17 cellular contexts compared by ENCODE assay signal in genomic region chr1:55041613-55042012, GRCh38. TPM values are rescaled to one million over a fixed set of nuclear protein-coding genes. Genes with fewer than 3 reads are reported as not detected.
DNase-seq lines count a peak whose midpoint lies in the region; ATAC-seq and TF ChIP-seq lines count a peak whose summit lies in the region.
"Had no signal": no experiment of that assay in that cellular context is flagged by ENCODE, and none has a peak within 500 bp of the region (broad histone marks: within the 10 kb centered on the region; RNA-seq: fewer than 3 reads in every experiment).

No MANE protein-coding gene starts in this region.

- H3K4me2 ChIP-seq in neural progenitor cell = peak overlapping the region; percentile 98
- no peak overlapping the region for H3K4me2 ChIP-seq in Karpas-422 (ENCODE audit: low read depth, low read length, poor library complexity, severe bottlenecking)
- H3K4me2 ChIP-seq: BLaER1 had no signal

- TF ChIP-seq CTCF in Caco-2 (IDR thresholded peaks at IDR 0.05; ENCODE audit: insufficient read depth in 1 of 2, low read depth in 1 of 2, low read length in 1 of 2, severe bottlenecking in 1 of 2, unreplicated experiment in 1 of 2) = no peak
- TF ChIP-seq CTCF in endodermal cell (conservative IDR thresholded peaks at IDR 0.05) = no peak
- no peak for TF ChIP-seq CTCF in neural progenitor cell (IDR thresholded peaks at IDR 0.05)

- 64 to 94% methylated on average over 2 to 3 of the region's 3 CpGs for WGBS in endodermal cell (ENCODE audit: insufficient coverage in 1 of 2, insufficient read length in 1 of 2), 2 experiments

- CTCF ChIA-PET in Caco-2 (lab: Charles Lee) = interaction anchor here (0.7 kb wide), 1 partner anchor 97 kb away, joined by 3 read pairs; no protein-coding TSS in a partner anchor

- peaks cover 13% of the 10 kb centered on the region for H3K4me1 Mint-ChIP-seq in Caco-2 (ENCODE audit: low read depth, unreplicated experiment)
- H3K4me1 Mint-ChIP-seq in endodermal cell = peaks cover 43% of the 10 kb centered on the region
- peaks cover 32% of the 10 kb centered on the region for H3K4me1 Mint-ChIP-seq in neural progenitor cell

- H3K27me3 ChIP-seq in Caco-2 (replicated peaks; ENCODE audit: control insufficient read depth, insufficient read depth, low read length) = no peaks in the 10 kb centered on the region
- H3K27me3 ChIP-seq in HUES48 (ENCODE audit: control insufficient read depth, insufficient read depth, low read length) = peaks cover 47% of the 10 kb centered on the region
- peaks cover 40% of the 10 kb centered on the region for H3K27me3 ChIP-seq in endodermal cell (ENCODE audit: control insufficient read depth, insufficient read depth, low read length, poor library complexity, severe bottlenecking)
- peaks cover 52% of the 10 kb centered on the region for H3K27me3 ChIP-seq in neural progenitor cell
- no peaks in the 10 kb centered on the region for H3K27me3 ChIP-seq in Karpas-422 (ENCODE audit: low read length)
- H3K27me3 ChIP-seq: BLaER1 had no signal

- H3K9ac ChIP-seq in HUES48 (ENCODE audit: low read depth, low read length) (no peak overlapping the region), endodermal cell (ENCODE audit: extremely low read depth, low read length, poor library complexity, severe bottlenecking) (no peak overlapping the region), neural progenitor cell (no peak overlapping the region), Karpas-422 (ENCODE audit: low read length) (no peak overlapping the region)
- H3K9ac ChIP-seq: BLaER1 had no signal

- H3K27me3 Mint-ChIP-seq in Caco-2 (ENCODE audit: insufficient read depth, unreplicated experiment) = no peaks in the 10 kb centered on the region
- H3K27me3 Mint-ChIP-seq in endodermal cell (ENCODE audit: insufficient read depth) = peaks cover 49% of the 10 kb centered on the region
- H3K27me3 Mint-ChIP-seq in neural progenitor cell (ENCODE audit: insufficient read depth, low read depth) = peaks cover 54% of the 10 kb centered on the region

- ATAC-seq in HG03565 (IDR thresholded peaks at IDR 0.05; ENCODE audit: unreplicated experiment) = no peak
- ATAC-seq: CD8-positive, alpha-beta T cell had no signal

- no peaks in the 10 kb centered on the region for H3F3A ChIP-seq in neural progenitor cell (ENCODE audit: low read depth)

- H3K4me1 ChIP-seq in Caco-2 (peaks cover 9% of the 10 kb centered on the region), HUES48 (ENCODE audit: control insufficient read depth, insufficient read depth, low read length) (peaks cover 23% of the 10 kb centered on the region), endodermal cell (ENCODE audit: control insufficient read depth, insufficient read depth, low read length) (peaks cover 12% of the 10 kb centered on the region), neural progenitor cell (peaks cover 8% of the 10 kb centered on the region), Karpas-422 (ENCODE audit: low read length) (no peaks in the 10 kb centered on the region)
- H3K4me1 ChIP-seq: BLaER1 had no signal

- H3K4me3 ChIP-seq in Caco-2 (ENCODE audit: low read depth, low read length) (no peak overlapping the region; the same call in 1 of the 2 replicates), HUES48 (ENCODE audit: low read depth, low read length) (peak overlapping the region; percentile 73; the same call in 1 of the 2 replicates), endodermal cell (ENCODE audit: low read length) (peak overlapping the region; percentile 72), neural progenitor cell (no peak overlapping the region), Karpas-422 (ENCODE audit: low read length) (no peak overlapping the region)
- H3K4me3 ChIP-seq: BLaER1 had no signal

- H3K79me2 ChIP-seq in neural progenitor cell (ENCODE audit: low read depth) (peaks cover 14% of the 10 kb centered on the region), Karpas-422 (ENCODE audit: low read length) (no peaks in the 10 kb centered on the region)

- H3K27ac Mint-ChIP-seq in Caco-2 (ENCODE audit: unreplicated experiment) (no peak overlapping the region), endodermal cell (no peak overlapping the region), neural progenitor cell (no peak overlapping the region)
- H3K27ac Mint-ChIP-seq: CD8-positive, alpha-beta T cell had no signal

- H3K27ac ChIP-seq in HUES48 (ENCODE audit: low read depth, low read length) = no peak overlapping the region
- H3K27ac ChIP-seq in endodermal cell (ENCODE audit: low read depth, low read length) = no peak overlapping the region
- no peak overlapping the region for H3K27ac ChIP-seq in neural progenitor cell
- H3K27ac ChIP-seq in Karpas-422 (ENCODE audit: low read length) = no peak overlapping the region
- H3K27ac ChIP-seq: BLaER1 had no signal

- intact Hi-C loops in Caco-2 (cut with micrococcal nuclease; ENCODE audit: unreplicated experiment) = no loop called here

- POLR2A ChIA-PET in Caco-2 (lab: Charles Lee) = no interaction called here

- BruUV-seq in Caco-2 (replicated peaks; lab: Mats Ljungman, UMichigan) = no TSS peak

- H2AFZ ChIP-seq in neural progenitor cell (replicated peaks) (no peak overlapping the region), Karpas-422 (ENCODE audit: low read length) (no peak overlapping the region)

- H3K36me3 ChIP-seq in Caco-2 (ENCODE audit: control insufficient read depth, insufficient read depth, low read length) (peaks cover 4% of the 10 kb centered on the region), HUES48 (ENCODE audit: control insufficient read depth, insufficient read depth, low read length) (peaks cover 25% of the 10 kb centered on the region), endodermal cell (ENCODE audit: control insufficient read depth, insufficient read depth, low read length) (no peaks in the 10 kb centered on the region), neural progenitor cell (no peaks in the 10 kb centered on the region), Karpas-422 (ENCODE audit: insufficient read depth, low read length) (no peaks in the 10 kb centered on the region)
- H3K36me3 ChIP-seq: BLaER1 had no signal

- peaks cover 14% of the 10 kb centered on the region for H4K20me1 ChIP-seq in neural progenitor cell (ENCODE audit: low read depth)
- no peaks in the 10 kb centered on the region for H4K20me1 ChIP-seq in Karpas-422 (ENCODE audit: insufficient read depth, low read depth, low read length)
- H4K20me1 ChIP-seq: BLaER1 had no signal

- peaks cover 12% of the 10 kb centered on the region for H3K36me3 Mint-ChIP-seq in Caco-2 (ENCODE audit: insufficient read depth, unreplicated experiment)
- H3K36me3 Mint-ChIP-seq in endodermal cell (ENCODE audit: low read depth) = peaks cover 35% of the 10 kb centered on the region
- peaks cover 2% of the 10 kb centered on the region for H3K36me3 Mint-ChIP-seq in neural progenitor cell
- H3K36me3 Mint-ChIP-seq: CD8-positive, alpha-beta T cell had no signal

- H3K4me3 Mint-ChIP-seq in Caco-2 (ENCODE audit: unreplicated experiment) (peak overlapping the region; percentile 95), endodermal cell (peak overlapping the region; percentile 77), neural progenitor cell (no peak overlapping the region)
- H3K4me3 Mint-ChIP-seq: CD8-positive, alpha-beta T cell had no signal

- no peaks in the 10 kb centered on the region for H3K9me2 ChIP-seq in Karpas-422 (replicated peaks; ENCODE audit: insufficient read depth, low read length)

- DNase-seq in Caco-2 (no peak), endodermal cell (no peak), neural progenitor cell (ENCODE audit: low spot score) (no peak), SK-N-DZ (ENCODE audit: low spot score) (no peak), Karpas-422 (no peak)
- DNase-seq in stimulated activated CD4-positive, alpha-beta T cell treated with anti-CD3 and anti-CD28 coated beads, Interleukin-15, amount 100 ng/mL, for 24 hours = no peak
- DNase-seq: CD8-positive, alpha-beta T cell; NCI-H1105; NCI-H2081 treated with DMSO at 0.1 percent for 48 hours; NCI-H446 treated with DMSO at 0.1 percent for 48 hours; NCI-H748 treated with DMSO at 0.1 percent for 48 hours; SHP77 had no signal

- H3K9me3 ChIP-seq in Caco-2 (no peaks in the 10 kb centered on the region), HUES48 (ENCODE audit: control insufficient read depth, insufficient read depth, low read length) (no peaks in the 10 kb centered on the region), endodermal cell (ENCODE audit: control insufficient read depth, low read length) (no peaks in the 10 kb centered on the region), neural progenitor cell (ENCODE audit: low read depth) (no peaks in the 10 kb centered on the region), Karpas-422 (ENCODE audit: low read length) (no peaks in the 10 kb centered on the region)
- H3K9me3 ChIP-seq: BLaER1 had no signal

- H3K9me3 Mint-ChIP-seq in Caco-2 (ENCODE audit: unreplicated experiment) = no peaks in the 10 kb centered on the region
- H3K9me3 Mint-ChIP-seq in endodermal cell = no peaks in the 10 kb centered on the region
- no peaks in the 10 kb centered on the region for H3K9me3 Mint-ChIP-seq in neural progenitor cell
- H3K9me3 Mint-ChIP-seq: CD8-positive, alpha-beta T cell had no signal

RNA-seq across cellular contexts. Expression of gene PCSK9, which starts 2.3 kb away (rescaled TPM):
- 29.4 and 31.2 TPM in 2 replicates for total RNA-seq in Caco-2 (2022)
- 10 to 100 TPM; 26.1 to 59.9 TPM for total RNA-seq in endodermal cell
- 19.1 TPM for polyA plus RNA-seq in endodermal cell (2013, experiment 1 of 2)
- 20.2 TPM for polyA plus RNA-seq in endodermal cell (2013, experiment 2 of 2)
- 4.5 and 13.7 TPM in 2 replicates for total RNA-seq in neural progenitor cell (ENCODE audit: low replicate concordance)
- 0.07 and 0.12 TPM in 2 replicates for polyA plus RNA-seq in SK-N-DZ (2014; cell fraction: cytosol; rRNA removed)
- not detected in 2 replicates for polyA plus RNA-seq in SK-N-DZ (2014; cell fraction: nucleus; rRNA removed)
- not detected in 2 replicates for total RNA-seq in Karpas-422 (2014; rRNA removed; shearing (Covaris generic); ENCODE audit: low replicate concordance)
- total RNA-seq: CD8-positive, alpha-beta T cell; OCI-LY7 had no signal

RNA-seq across cellular contexts. Expression of gene BSND, which starts 42.9 kb away (rescaled TPM):
- total RNA-seq in Caco-2 (2022) = not detected in 2 replicates
- under 1 TPM; 0.13 to 0.20 TPM for total RNA-seq in endodermal cell
- not detected for polyA plus RNA-seq in endodermal cell (2013, experiment 1 of 2)
- 0.04 TPM for polyA plus RNA-seq in endodermal cell (2013, experiment 2 of 2)
- not detected in 2 replicates for total RNA-seq in neural progenitor cell (ENCODE audit: low replicate concordance)
- polyA plus RNA-seq in SK-N-DZ (2014; cell fraction: cytosol; rRNA removed) = not detected in 2 replicates
- polyA plus RNA-seq in SK-N-DZ (2014; cell fraction: nucleus; rRNA removed) = not detected in 2 replicates
- total RNA-seq in Karpas-422 (2014; rRNA removed; shearing (Covaris generic); ENCODE audit: low replicate concordance) = not detected in 2 replicates
- total RNA-seq: CD8-positive, alpha-beta T cell; H4; OCI-LY7 had no signal

Comparison
In these comparisons a context has a peak if more than half of its experiments do, and no peak if none do; other contexts are left out.
1. H3K4me3 ChIP-seq: peak in HUES48 (single experiment) and endodermal cell (single experiment); none in Caco-2 (single experiment), neural progenitor cell (single experiment) and Karpas-422 (single experiment).